1 cellular context compared by ENCODE assay signal in the genomic region with DNA sequence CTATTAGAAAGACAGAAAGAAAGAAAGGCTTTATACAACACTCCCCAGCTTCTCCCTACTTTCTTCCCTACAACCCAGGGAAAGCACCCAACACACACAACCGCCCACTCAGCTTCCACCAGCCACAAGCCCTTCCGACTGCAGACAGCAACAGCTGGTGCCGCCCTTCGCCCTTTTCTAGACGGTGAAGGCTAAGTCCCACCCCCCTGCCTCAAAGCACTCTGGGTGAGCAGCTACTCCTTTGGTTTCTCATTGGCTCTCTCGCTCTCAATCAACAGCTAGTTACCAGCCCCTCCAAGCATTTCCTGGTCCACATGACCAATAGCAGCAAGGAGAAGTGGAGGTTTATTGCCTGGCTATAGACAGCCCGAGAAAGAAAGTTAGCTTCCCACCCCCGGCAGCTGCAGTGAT.
TF ChIP-seq lines count a peak whose summit lies in the region.

No MANE protein-coding gene starts in this region.

TF ChIP-seq in K562, 482 proteins besides CTCF, POLR2A, EP300 and RAD21 (continued from another document and continues in another):
- TF ChIP-seq, protein P1, sequence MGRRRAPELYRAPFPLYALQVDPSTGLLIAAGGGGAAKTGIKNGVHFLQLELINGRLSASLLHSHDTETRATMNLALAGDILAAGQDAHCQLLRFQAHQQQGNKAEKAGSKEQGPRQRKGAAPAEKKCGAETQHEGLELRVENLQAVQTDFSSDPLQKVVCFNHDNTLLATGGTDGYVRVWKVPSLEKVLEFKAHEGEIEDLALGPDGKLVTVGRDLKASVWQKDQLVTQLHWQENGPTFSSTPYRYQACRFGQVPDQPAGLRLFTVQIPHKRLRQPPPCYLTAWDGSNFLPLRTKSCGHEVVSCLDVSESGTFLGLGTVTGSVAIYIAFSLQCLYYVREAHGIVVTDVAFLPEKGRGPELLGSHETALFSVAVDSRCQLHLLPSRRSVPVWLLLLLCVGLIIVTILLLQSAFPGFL (CRISPR knock-in tag; IDR thresholded peaks at IDR 0.05) = no peak
- TF ChIP-seq, protein P2, sequence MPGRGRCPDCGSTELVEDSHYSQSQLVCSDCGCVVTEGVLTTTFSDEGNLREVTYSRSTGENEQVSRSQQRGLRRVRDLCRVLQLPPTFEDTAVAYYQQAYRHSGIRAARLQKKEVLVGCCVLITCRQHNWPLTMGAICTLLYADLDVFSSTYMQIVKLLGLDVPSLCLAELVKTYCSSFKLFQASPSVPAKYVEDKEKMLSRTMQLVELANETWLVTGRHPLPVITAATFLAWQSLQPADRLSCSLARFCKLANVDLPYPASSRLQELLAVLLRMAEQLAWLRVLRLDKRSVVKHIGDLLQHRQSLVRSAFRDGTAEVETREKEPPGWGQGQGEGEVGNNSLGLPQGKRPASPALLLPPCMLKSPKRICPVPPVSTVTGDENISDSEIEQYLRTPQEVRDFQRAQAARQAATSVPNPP (IDR thresholded peaks at IDR 0.05; ENCODE audit: borderline replicate concordance, insufficient read depth, insufficient read length) = no peak
- TF ChIP-seq COPS2 (conservative IDR thresholded peaks at IDR 0.05) = no peak
- TF ChIP-seq PRPF4 (IDR thresholded peaks at IDR 0.05; ENCODE audit: insufficient read depth, low read depth, low read length, poor library complexity, severe bottlenecking) = no peak
- no peak for TF ChIP-seq ZNF347 (CRISPR knock-in tag; IDR thresholded peaks at IDR 0.05; ENCODE audit: low read depth)
- TF ChIP-seq TOE1 (IDR thresholded peaks at IDR 0.05; ENCODE audit: borderline replicate concordance) = no peak
- no peak for TF ChIP-seq TOE1 (CRISPR knock-in tag; IDR thresholded peaks at IDR 0.05; ENCODE audit: borderline replicate concordance, low read depth)
- no peak for TF ChIP-seq TRIM28 (IDR thresholded peaks at IDR 0.05)
- no peak for TF ChIP-seq ZNF589 (CRISPR knock-in tag; IDR thresholded peaks at IDR 0.05; ENCODE audit: low read depth)
- TF ChIP-seq ZNF24 (IDR thresholded peaks at IDR 0.05) = no peak
- no peak for TF ChIP-seq ZNF79 (CRISPR knock-in tag; IDR thresholded peaks at IDR 0.05; ENCODE audit: low read depth)
- TF ChIP-seq PTRF (tag; IDR thresholded peaks at IDR 0.05) = no peak
- no peak for TF ChIP-seq ZNF12 (CRISPR knock-in tag; IDR thresholded peaks at IDR 0.05)
- TF ChIP-seq FOXM1 (IDR thresholded peaks at IDR 0.05; ENCODE audit: low read depth) = no peak
- TF ChIP-seq FOXM1 (CRISPR knock-in tag; IDR thresholded peaks at IDR 0.05; ENCODE audit: low read depth) = no peak
- TF ChIP-seq, protein P3, sequence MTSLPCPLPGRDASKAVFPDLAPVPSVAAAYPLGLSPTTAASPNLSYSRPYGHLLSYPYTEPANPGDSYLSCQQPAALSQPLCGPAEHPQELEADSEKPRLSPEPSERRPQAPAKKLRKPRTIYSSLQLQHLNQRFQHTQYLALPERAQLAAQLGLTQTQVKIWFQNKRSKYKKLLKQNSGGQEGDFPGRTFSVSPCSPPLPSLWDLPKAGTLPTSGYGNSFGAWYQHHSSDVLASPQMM (CRISPR knock-in tag; IDR thresholded peaks at IDR 0.05) = no peak
- TF ChIP-seq ZBED1 (IDR thresholded peaks at IDR 0.05) = no peak
- TF ChIP-seq ARNT (IDR thresholded peaks at IDR 0.05) = 0 out of 4 replicates have a peak, but pooled peaks of 1 of the 2 experiments have one; percentile 31
- no peak for TF ChIP-seq ZNF384 (IDR thresholded peaks at IDR 0.05; ENCODE audit: low read depth, low read length)
- no peak for TF ChIP-seq ETV6 (IDR thresholded peaks at IDR 0.05; ENCODE audit: borderline replicate concordance in 1 of 2, low read depth in 2 of 2, low read length in 1 of 2)
- TF ChIP-seq ETV6 (CRISPR knock-in tag; IDR thresholded peaks at IDR 0.05; ENCODE audit: borderline replicate concordance) = no peak
- no peak for TF ChIP-seq KDM5B (IDR thresholded peaks at IDR 0.05; ENCODE audit: insufficient replicate concordance, low read depth, low read length)
- no peak for TF ChIP-seq ZNF274 (IDR thresholded peaks at IDR 0.05; ENCODE audit: borderline replicate concordance, low read depth, low read length)
- no peak for TF ChIP-seq MAFF (IDR thresholded peaks at IDR 0.05; ENCODE audit: low read length)
- no peak for TF ChIP-seq ZZZ3 (IDR thresholded peaks at IDR 0.05)
- no peak for TF ChIP-seq GATA2 (CRISPR knock-in tag; IDR thresholded peaks at IDR 0.05)
- TF ChIP-seq AFF4 (CRISPR knock-in tag; IDR thresholded peaks at IDR 0.05) = no peak
- TF ChIP-seq, protein P4, sequence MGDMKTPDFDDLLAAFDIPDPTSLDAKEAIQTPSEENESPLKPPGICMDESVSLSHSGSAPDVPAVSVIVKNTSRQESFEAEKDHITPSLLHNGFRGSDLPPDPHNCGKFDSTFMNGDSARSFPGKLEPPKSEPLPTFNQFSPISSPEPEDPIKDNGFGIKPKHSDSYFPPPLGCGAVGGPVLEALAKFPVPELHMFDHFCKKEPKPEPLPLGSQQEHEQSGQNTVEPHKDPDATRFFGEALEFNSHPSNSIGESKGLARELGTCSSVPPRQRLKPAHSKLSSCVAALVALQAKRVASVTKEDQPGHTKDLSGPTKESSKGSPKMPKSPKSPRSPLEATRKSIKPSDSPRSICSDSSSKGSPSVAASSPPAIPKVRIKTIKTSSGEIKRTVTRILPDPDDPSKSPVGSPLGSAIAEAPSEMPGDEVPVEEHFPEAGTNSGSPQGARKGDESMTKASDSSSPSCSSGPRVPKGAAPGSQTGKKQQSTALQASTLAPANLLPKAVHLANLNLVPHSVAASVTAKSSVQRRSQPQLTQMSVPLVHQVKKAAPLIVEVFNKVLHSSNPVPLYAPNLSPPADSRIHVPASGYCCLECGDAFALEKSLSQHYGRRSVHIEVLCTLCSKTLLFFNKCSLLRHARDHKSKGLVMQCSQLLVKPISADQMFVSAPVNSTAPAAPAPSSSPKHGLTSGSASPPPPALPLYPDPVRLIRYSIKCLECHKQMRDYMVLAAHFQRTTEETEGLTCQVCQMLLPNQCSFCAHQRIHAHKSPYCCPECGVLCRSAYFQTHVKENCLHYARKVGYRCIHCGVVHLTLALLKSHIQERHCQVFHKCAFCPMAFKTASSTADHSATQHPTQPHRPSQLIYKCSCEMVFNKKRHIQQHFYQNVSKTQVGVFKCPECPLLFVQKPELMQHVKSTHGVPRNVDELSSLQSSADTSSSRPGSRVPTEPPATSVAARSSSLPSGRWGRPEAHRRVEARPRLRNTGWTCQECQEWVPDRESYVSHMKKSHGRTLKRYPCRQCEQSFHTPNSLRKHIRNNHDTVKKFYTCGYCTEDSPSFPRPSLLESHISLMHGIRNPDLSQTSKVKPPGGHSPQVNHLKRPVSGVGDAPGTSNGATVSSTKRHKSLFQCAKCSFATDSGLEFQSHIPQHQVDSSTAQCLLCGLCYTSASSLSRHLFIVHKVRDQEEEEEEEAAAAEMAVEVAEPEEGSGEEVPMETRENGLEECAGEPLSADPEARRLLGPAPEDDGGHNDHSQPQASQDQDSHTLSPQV (IDR thresholded peaks at IDR 0.05) = no peak
- TF ChIP-seq BMI1 (IDR thresholded peaks at IDR 0.05; ENCODE audit: low read length) = no peak
- TF ChIP-seq CBX8 (IDR thresholded peaks at IDR 0.05; ENCODE audit: borderline replicate concordance, extremely low read depth, low read depth, low read length, poor library complexity, severe bottlenecking) = no peak
- peak; percentile 55 for TF ChIP-seq USF2 (CRISPR knock-in tag; IDR thresholded peaks at IDR 0.05)
- TF ChIP-seq, protein P5, sequence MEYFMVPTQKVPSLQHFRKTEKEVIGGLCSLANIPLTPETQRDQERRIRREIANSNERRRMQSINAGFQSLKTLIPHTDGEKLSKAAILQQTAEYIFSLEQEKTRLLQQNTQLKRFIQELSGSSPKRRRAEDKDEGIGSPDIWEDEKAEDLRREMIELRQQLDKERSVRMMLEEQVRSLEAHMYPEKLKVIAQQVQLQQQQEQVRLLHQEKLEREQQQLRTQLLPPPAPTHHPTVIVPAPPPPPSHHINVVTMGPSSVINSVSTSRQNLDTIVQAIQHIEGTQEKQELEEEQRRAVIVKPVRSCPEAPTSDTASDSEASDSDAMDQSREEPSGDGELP (CRISPR knock-in tag; IDR thresholded peaks at IDR 0.05; ENCODE audit: borderline replicate concordance) = peak; percentile 98
- peak; percentile 58; the same call in 1 of the 2 replicates for TF ChIP-seq GTF2E2 (tag; IDR thresholded peaks at IDR 0.05)
- no peak for TF ChIP-seq ZBTB17 (CRISPR knock-in tag; IDR thresholded peaks at IDR 0.05)
- no peak for TF ChIP-seq ZNF512 (tag; IDR thresholded peaks at IDR 0.05)
- TF ChIP-seq NCOA6 (IDR thresholded peaks at IDR 0.05) = no peak
- TF ChIP-seq CXXC5 (CRISPR knock-in tag; IDR thresholded peaks at IDR 0.05) = no peak
- no peak for TF ChIP-seq MED1 (CRISPR knock-in tag; IDR thresholded peaks at IDR 0.05; ENCODE audit: borderline replicate concordance)
- no peak for TF ChIP-seq SAP30 (IDR thresholded peaks at IDR 0.05; ENCODE audit: borderline replicate concordance, insufficient read depth, low read depth, low read length, poor library complexity, severe bottlenecking)
- TF ChIP-seq HDAC8 (tag; IDR thresholded peaks at IDR 0.05) = no peak
- TF ChIP-seq ZNF764 (CRISPR knock-in tag; IDR thresholded peaks at IDR 0.05; ENCODE audit: low read depth) = no peak
- TF ChIP-seq MXI1 (IDR thresholded peaks at IDR 0.05; ENCODE audit: low read depth, low read length) = no peak
- no peak for TF ChIP-seq NR1H2 (CRISPR knock-in tag; IDR thresholded peaks at IDR 0.05)
- no peak for TF ChIP-seq JUND (IDR thresholded peaks at IDR 0.05; ENCODE audit: borderline replicate concordance, low read depth, low read length)
- 0 out of 3 replicates have a peak, but pooled peaks have one; percentile 37 for TF ChIP-seq JUND (tag; IDR thresholded peaks at IDR 0.05; ENCODE audit: borderline replicate concordance, low read depth, low read length)
- TF ChIP-seq BCLAF1 (IDR thresholded peaks at IDR 0.05; ENCODE audit: borderline replicate concordance in 1 of 2, control insufficient read depth in 1 of 2, low read depth in 2 of 2, low read length in 1 of 2) = no peak
